1 cellular context compared by ENCODE assay signal in genomic region chr5:78605611-78606010, GRCh38.
TF ChIP-seq lines count a peak whose summit lies in the region.

No MANE protein-coding gene starts in this region.

TF ChIP-seq in A549, 52 proteins besides CTCF, POLR2A, EP300 and RAD21:
- TF ChIP-seq HES2 (IDR thresholded peaks at IDR 0.05) (no peak), HEYL (CRISPR knock-in tag; IDR thresholded peaks at IDR 0.05) (no peak), EHF (CRISPR knock-in tag; IDR thresholded peaks at IDR 0.05) (no peak), HOXB5 (CRISPR knock-in tag; IDR thresholded peaks at IDR 0.05) (no peak), CEBPB (IDR thresholded peaks at IDR 0.05) (0 out of 4 replicates have a peak, but pooled peaks of 1 of the 2 experiments have one; percentile 26), FOSL2 (IDR thresholded peaks at IDR 0.05) (peak; percentile 76), FOSL2 (CRISPR knock-in tag; IDR thresholded peaks at IDR 0.05) (peak; percentile 73), TFCP2L1 (CRISPR knock-in tag; IDR thresholded peaks at IDR 0.05) (no peak), MAX (IDR thresholded peaks at IDR 0.05) (0 out of 2 replicates have a peak, but pooled peaks have one; percentile 17), JUN (IDR thresholded peaks at IDR 0.05) (0 out of 5 replicates have a peak, but pooled peaks of 1 of the 2 experiments have one; percentile 20), RNF2 (IDR thresholded peaks at IDR 0.05; ENCODE audit: borderline replicate concordance, low read depth) (no peak), MAFK (IDR thresholded peaks at IDR 0.05; ENCODE audit: partially characterized antibody) (no peak), RFX5 (IDR thresholded peaks at IDR 0.05) (no peak), SMC3 (IDR thresholded peaks at IDR 0.05) (no peak), SREBF2 (IDR thresholded peaks at IDR 0.05) (no peak), PHF8 (IDR thresholded peaks at IDR 0.05; ENCODE audit: borderline replicate concordance, low read depth) (no peak), RCOR1 (IDR thresholded peaks at IDR 0.05; ENCODE audit: low read depth, low read length) (no peak), JUNB (IDR thresholded peaks at IDR 0.05) (peak; percentile 77), CBX8 (IDR thresholded peaks at IDR 0.05) (no peak), GATA3 (IDR thresholded peaks at IDR 0.05; ENCODE audit: borderline replicate concordance) (no peak; the same call in 1 of the 2 replicates), BHLHE40 (IDR thresholded peaks at IDR 0.05; ENCODE audit: low read depth, low read length) (no peak), HOXB13 (CRISPR knock-in tag; IDR thresholded peaks at IDR 0.05; ENCODE audit: low read depth) (no peak), KDM5A (IDR thresholded peaks at IDR 0.05) (no peak)
